ENCODE assay signal across 12 cellular contexts in genomic region chr12:112473056-112473455, GRCh38. TPM values are rescaled to one million over a fixed set of nuclear protein-coding genes. Genes with fewer than 3 reads are reported as not detected.
DNase-seq lines count a peak whose midpoint lies in the region; ATAC-seq and TF ChIP-seq lines count a peak whose summit lies in the region.
"Had no signal": no experiment of that assay in that cellular context is flagged by ENCODE, and none has a peak within 500 bp of the region (broad histone marks: within the 10 kb centered on the region; RNA-seq: fewer than 3 reads in every experiment).

No MANE protein-coding gene starts in this region.

- no TSS peak for BruUV-seq in MCF 10A (replicated peaks; lab: Mats Ljungman, UMichigan)

- H3K27ac Mint-ChIP-seq in MCF 10A (ENCODE audit: low read depth, unreplicated experiment), result no peak overlapping the region
- no peak overlapping the region for H3K27ac Mint-ChIP-seq in type B pancreatic cell
- peak overlapping the region in 1 of 9 donors; percentile 49 for H3K27ac Mint-ChIP-seq in naive thymus-derived CD4-positive, alpha-beta T cell

- ATAC-seq in naive thymus-derived CD4-positive, alpha-beta T cell, result no peak
- ATAC-seq in GM21360 (IDR thresholded peaks at IDR 0.05; ENCODE audit: unreplicated experiment), result no peak

- H3K9me3 Mint-ChIP-seq in MCF 10A (ENCODE audit: unreplicated experiment) (no peaks in the 10 kb centered on the region), type B pancreatic cell (no peaks in the 10 kb centered on the region)
- no peaks in the 10 kb centered on the region for H3K9me3 Mint-ChIP-seq in naive thymus-derived CD4-positive, alpha-beta T cell

- no peak for TF ChIP-seq POLR2A in breast epithelium (IDR thresholded peaks at IDR 0.05)

- H3K27ac ChIP-seq in breast epithelium, result no peak overlapping the region
- no peak overlapping the region for H3K27ac ChIP-seq in naive thymus-derived CD4-positive, alpha-beta T cell (ENCODE audit: low read depth, low read length)
- H3K27ac ChIP-seq: BLaER1 treated with 17β-estradiol and CSF1 and Interleukin-3, amounts not matched to agents 10 nM and 100 nM; SJSA1 had no signal

- CTCF ChIA-PET in MCF 10A (lab: Yijun Ruan, JAX), result interaction anchor here (0.7 to 1.4 kb wide), 5 partner anchors 12 to 177 kb away, joined by 3 to 6 read pairs (median 4); no protein-coding TSS in a partner anchor
- CTCF ChIA-PET in naive thymus-derived CD4-positive, alpha-beta T cell (lab: Charles Lee), result no interaction called here

- H3K9me3 ChIP-seq in breast epithelium, result no peaks in the 10 kb centered on the region
- H3K9me3 ChIP-seq in naive thymus-derived CD4-positive, alpha-beta T cell (ENCODE audit: control insufficient read depth in 2 of 3, low read length in 3 of 3), result no peaks in the 10 kb centered on the region
- H3K9me3 ChIP-seq: SJSA1 had no signal

- H3K27me3 Mint-ChIP-seq in MCF 10A (ENCODE audit: insufficient read depth, unreplicated experiment) (no peaks in the 10 kb centered on the region), type B pancreatic cell (no peaks in the 10 kb centered on the region)
- H3K27me3 Mint-ChIP-seq in naive thymus-derived CD4-positive, alpha-beta T cell, result no peaks in the 10 kb centered on the region

- POLR2A ChIA-PET in MCF 10A (lab: Yijun Ruan, JAX), result no interaction called here
- POLR2A ChIA-PET in naive thymus-derived CD4-positive, alpha-beta T cell (lab: Charles Lee), result no interaction called here

- intact Hi-C loops in MCF 10A (cut with micrococcal nuclease), result no loop called here
- intact Hi-C loops in breast epithelium (cut with DNase I; ENCODE audit: low total_unique reads), result no loop called here
- intact Hi-C loops in naive thymus-derived CD4-positive, alpha-beta T cell (cut with micrococcal nuclease), result no loop called here

- DNase-seq in MCF 10A (ENCODE audit: unreplicated experiment) (no peak), breast epithelium (ENCODE audit: low spot score in 2 of 2) (no peak), OCI-M1 (lab: John Stamatoyannopoulos, UW) (peak; percentile 23), epithelial cell of esophagus (ENCODE audit: low read depth) (peak; percentile 4), type B pancreatic cell (ENCODE audit: extremely low spot score, unreplicated experiment) (no peak), NCI-H187 treated with DMSO at 0.1 percent for 48 hours (lab: John Stamatoyannopoulos, UW) (no peak)
- no peak for DNase-seq in naive thymus-derived CD4-positive, alpha-beta T cell
- DNase-seq: midbrain, NCI-H2029 treated with DMSO at 0.1 percent for 48 hours had no signal

- H3K4me1 ChIP-seq in breast epithelium, result no peaks in the 10 kb centered on the region
- no peaks in the 10 kb centered on the region for H3K4me1 ChIP-seq in naive thymus-derived CD4-positive, alpha-beta T cell (ENCODE audit: control insufficient read depth in 2 of 2, insufficient read depth in 2 of 2, low read length in 2 of 2)
- H3K4me1 ChIP-seq: BLaER1 treated with 17β-estradiol and CSF1 and Interleukin-3, amounts not matched to agents 10 nM and 100 nM; SJSA1 had no signal

- H3K36me3 ChIP-seq in breast epithelium, result peaks cover 7% of the 10 kb centered on the region
- peaks cover 0 to 59% (median 0%) of the 10 kb centered on the region in 3 experiments for H3K36me3 ChIP-seq in naive thymus-derived CD4-positive, alpha-beta T cell (ENCODE audit: control insufficient read depth in 2 of 3, insufficient read depth in 3 of 3, low read length in 3 of 3)

- H3K4me3 ChIP-seq in breast epithelium (no peak overlapping the region), epithelial cell of esophagus (ENCODE audit: low read length) (no peak overlapping the region)
- no peak overlapping the region for H3K4me3 ChIP-seq in naive thymus-derived CD4-positive, alpha-beta T cell (ENCODE audit: low read length)
- H3K4me3 ChIP-seq: BLaER1 treated with 17β-estradiol and CSF1 and Interleukin-3, amounts not matched to agents 10 nM and 100 nM; SJSA1 had no signal

- no peaks in the 10 kb centered on the region for H3K27me3 ChIP-seq in breast epithelium
- H3K27me3 ChIP-seq in naive thymus-derived CD4-positive, alpha-beta T cell (ENCODE audit: control insufficient read depth in 2 of 2, insufficient read depth in 2 of 2, low read length in 2 of 2), result no peaks in the 10 kb centered on the region
- H3K27me3 ChIP-seq: BLaER1 treated with 17β-estradiol and CSF1 and Interleukin-3, amounts not matched to agents 10 nM and 100 nM; SJSA1 had no signal

- H3K4me1 Mint-ChIP-seq in MCF 10A (ENCODE audit: insufficient read depth, unreplicated experiment) (peaks cover 5% of the 10 kb centered on the region), type B pancreatic cell (ENCODE audit: unreplicated experiment) (peaks cover 5% of the 10 kb centered on the region)
- peaks cover 0 to 7% (median 5%) of the 10 kb centered on the region in 7 donors for H3K4me1 Mint-ChIP-seq in naive thymus-derived CD4-positive, alpha-beta T cell

- H3K4me3 Mint-ChIP-seq in MCF 10A (ENCODE audit: unreplicated experiment) (no peak overlapping the region), type B pancreatic cell (no peak overlapping the region)
- no peak overlapping the region for H3K4me3 Mint-ChIP-seq in naive thymus-derived CD4-positive, alpha-beta T cell

- TF ChIP-seq CTCF in MCF 10A (IDR thresholded peaks at IDR 0.05; ENCODE audit: unreplicated experiment) (peak; percentile 17), breast epithelium (IDR thresholded peaks at IDR 0.05) (no peak), epithelial cell of esophagus (IDR thresholded peaks at IDR 0.05; ENCODE audit: insufficient read depth, low read depth, low read length, missing control alignments) (no peak), type B pancreatic cell (conservative IDR thresholded peaks at IDR 0.05) (peak; percentile 60)

- H3K36me3 Mint-ChIP-seq in MCF 10A (ENCODE audit: insufficient read depth, unreplicated experiment) (peaks cover 78% of the 10 kb centered on the region), type B pancreatic cell (peaks cover 22% of the 10 kb centered on the region)
- peaks cover 4 to 52% (median 30%) of the 10 kb centered on the region in 5 donors for H3K36me3 Mint-ChIP-seq in naive thymus-derived CD4-positive, alpha-beta T cell

RNA-seq across cellular contexts. Expression of gene PTPN11, which starts 54.3 kb away (rescaled TPM):
- total RNA-seq in MCF 10A (2022) (148 and 164 TPM in 2 replicates), breast epithelium (100 to 1,000 TPM in 1 of 3 donors, 10 to 100 TPM in 2; 73.8 to 288 (median 91.4) TPM), type B pancreatic cell (ENCODE audit: low replicate concordance) (76.0 and 78.9 TPM in 2 replicates)
- 10 to 100 TPM; 43.5 to 94.7 (median 46.7) TPM for total RNA-seq in naive thymus-derived CD4-positive, alpha-beta T cell
- 10 to 100 TPM; 70.2 to 78.1 TPM for polyA plus RNA-seq in naive thymus-derived CD4-positive, alpha-beta T cell

Comparison
In these comparisons a context has a peak if more than half of its experiments do, and no peak if none do; other contexts are left out.
1. CTCF ChIP-seq: peak in MCF 10A (single experiment) and type B pancreatic cell (single experiment); none in breast epithelium (0 of 3) and epithelial cell of esophagus (single experiment).
2. DNase-seq: peak in OCI-M1 (single experiment) and epithelial cell of esophagus (single experiment); none in MCF 10A (single experiment), breast epithelium (0 of 2), type B pancreatic cell (single experiment), naive thymus-derived CD4-positive, alpha-beta T cell (0 of 9) and NCI-H187 treated with DMSO at 0.1 percent for 48 hours (single experiment).